In genomic region chr4:53943345-53944085, GRCh38 we compare ENCODE assay signal across 14 cellular contexts.
DNase-seq lines count a peak whose midpoint lies in the region; ATAC-seq and TF ChIP-seq lines count a peak whose summit lies in the region.
"Had no signal": no experiment of that assay in that cellular context is flagged by ENCODE, and none has a peak within 500 bp of the region (broad histone marks: within the 10 kb centered on the region; RNA-seq: fewer than 3 reads in every experiment).

No MANE protein-coding gene starts in this region.

- no peaks in the 10 kb centered on the region for H3K4me1 Mint-ChIP-seq in activated CD4-positive, alpha-beta T cell treated with anti-CD3 and anti-CD28 coated beads for 36 hours
- peaks cover 8% of the 10 kb centered on the region for H3K4me1 Mint-ChIP-seq in activated CD8-positive, alpha-beta T cell treated with anti-CD3 and anti-CD28 coated beads, Interleukin-2, amount 10 ng/mL, durations not matched to agents 7 days and 5 days (ENCODE audit: low read depth)
- H3K4me1 Mint-ChIP-seq in activated T-cell treated with anti-CD3 and anti-CD28 coated beads, Interleukin-2, amount 50 U/mL, for 4 hours (ENCODE audit: low read depth), result no peaks in the 10 kb centered on the region
- H3K4me1 Mint-ChIP-seq: central memory CD8-positive, alpha-beta T cell; T-cell had no signal

- no peaks in the 10 kb centered on the region for H3K9me3 ChIP-seq in A673 (ENCODE audit: low read depth, low read length, poor library complexity, severe bottlenecking)
- peaks cover 0 to 18% (median 11%) of the 10 kb centered on the region in 4 donors for H3K9me3 ChIP-seq in esophagus muscularis mucosa

- no peak overlapping the region for H3K4me3 ChIP-seq in A673 (ENCODE audit: low read depth, low read length, poor library complexity, severe bottlenecking)
- no peak overlapping the region for H3K4me3 ChIP-seq in fibroblast of villous mesenchyme (ENCODE audit: low read depth, low read length)
- H3K4me3 ChIP-seq in esophagus muscularis mucosa, result no peak overlapping the region
- H3K4me3 ChIP-seq: BLaER1 had no signal

- intact Hi-C loops in A673 (cut with micrococcal nuclease; ENCODE audit: unreplicated experiment), result no loop called here
- intact Hi-C loops in activated CD4-positive, alpha-beta T cell treated with anti-CD3 and anti-CD28 coated beads for 36 hours (cut with DNase I, micrococcal nuclease), result no loop called here
- intact Hi-C loops in esophagus muscularis mucosa (cut with DNase I), result no loop called here

- peaks cover 54% of the 10 kb centered on the region for H3K27me3 ChIP-seq in A673 (replicated peaks; ENCODE audit: insufficient read depth, low read depth, low read length, poor library complexity)
- H3K27me3 ChIP-seq in esophagus muscularis mucosa, result peaks cover 0 to 67% (median 10%) of the 10 kb centered on the region in 4 donors
- H3K27me3 ChIP-seq: BLaER1 had no signal

- ATAC-seq in activated CD4-positive, alpha-beta T cell treated with anti-CD3 and anti-CD28 coated beads for 36 hours, result no peak
- ATAC-seq in activated CD8-positive, alpha-beta T cell treated with anti-CD3 and anti-CD28 coated beads, Interleukin-2, amount 10 ng/mL, durations not matched to agents 7 days and 5 days, result no peak
- ATAC-seq in activated T-cell treated with anti-CD3 and anti-CD28 coated beads, Interleukin-2, amount 50 U/mL, for 4 hours, result no peak
- ATAC-seq: activated CD8-positive, alpha-beta memory T cell treated with anti-CD3 and anti-CD28 coated beads, Interleukin-2, amount 10 ng/mL, durations not matched to agents 7 days and 5 days; T-cell had no signal

- no peak for TF ChIP-seq POLR2A in esophagus muscularis mucosa (IDR thresholded peaks at IDR 0.05; ENCODE audit: low read depth)

- peaks cover 3% of the 10 kb centered on the region for H3K27me3 Mint-ChIP-seq in activated CD4-positive, alpha-beta T cell treated with anti-CD3 and anti-CD28 coated beads for 36 hours
- peaks cover 3% of the 10 kb centered on the region for H3K27me3 Mint-ChIP-seq in activated CD8-positive, alpha-beta T cell treated with anti-CD3 and anti-CD28 coated beads, Interleukin-2, amount 10 ng/mL, durations not matched to agents 7 days and 5 days (ENCODE audit: low read depth)
- H3K27me3 Mint-ChIP-seq in activated T-cell treated with anti-CD3 and anti-CD28 coated beads, Interleukin-2, amount 50 U/mL, for 4 hours (ENCODE audit: low read depth), result no peaks in the 10 kb centered on the region
- H3K27me3 Mint-ChIP-seq: central memory CD8-positive, alpha-beta T cell; T-cell had no signal

- CTCF ChIA-PET in A673 (lab: Charles Lee), result no interaction called here
- CTCF ChIA-PET in RWPE1 (lab: Yijun Ruan, JAX), result interaction anchor here (0.9 to 1.2 kb wide), 3 partner anchors 12 to 35 kb away, joined by 4 to 8 read pairs (median 4); no protein-coding TSS in a partner anchor
- CTCF ChIA-PET in activated CD4-positive, alpha-beta T cell treated with anti-CD3 and anti-CD28 coated beads for 36 hours (lab: Charles Lee), result interaction anchor here (0.6 to 1.4 kb wide), 3 partner anchors 11 to 151 kb away, joined by 3 to 4 read pairs (median 4); no protein-coding TSS in a partner anchor
- CTCF ChIA-PET in activated CD8-positive, alpha-beta T cell treated with anti-CD3 and anti-CD28 coated beads, Interleukin-2, amount 10 ng/mL, durations not matched to agents 7 days and 5 days (lab: Charles Lee), result interaction anchor here (1.4 kb wide), 1 partner anchor 290 kb away, joined by 5 read pairs; no protein-coding TSS in a partner anchor

- no peaks in the 10 kb centered on the region for H3K36me3 ChIP-seq in A673 (ENCODE audit: insufficient read depth, low read length, poor library complexity, severe bottlenecking)
- H3K36me3 ChIP-seq in esophagus muscularis mucosa, result no peaks in the 10 kb centered on the region
- H3K36me3 ChIP-seq: BLaER1 had no signal

- TF ChIP-seq EP300 in esophagus muscularis mucosa (IDR thresholded peaks at IDR 0.05), result no peak

- no peak overlapping the region for H3K27ac ChIP-seq in A673 (ENCODE audit: low read depth, low read length, poor library complexity, severe bottlenecking)
- H3K27ac ChIP-seq in RWPE1, result peak overlapping the region; percentile 64
- H3K27ac ChIP-seq in esophagus muscularis mucosa (replicated peaks in 1 of 4), result no peak overlapping the region
- H3K27ac ChIP-seq: BLaER1 had no signal

- POLR2A ChIA-PET in A673 (lab: Charles Lee; ENCODE audit: low non-redundant PET), result no interaction called here
- POLR2A ChIA-PET in RWPE1 (lab: Yijun Ruan, JAX; ENCODE audit: low non-redundant PET), result no interaction called here
- POLR2A ChIA-PET in activated CD4-positive, alpha-beta T cell treated with anti-CD3 and anti-CD28 coated beads for 36 hours (lab: Charles Lee), result no interaction called here
- POLR2A ChIA-PET in activated CD8-positive, alpha-beta T cell treated with anti-CD3 and anti-CD28 coated beads, Interleukin-2, amount 10 ng/mL, durations not matched to agents 7 days and 5 days (lab: Charles Lee), result interaction anchor here (1.5 kb wide), 1 partner anchor 11 kb away, joined by 3 read pairs; no protein-coding TSS in a partner anchor

- H3K27ac Mint-ChIP-seq in activated CD4-positive, alpha-beta T cell treated with anti-CD3 and anti-CD28 coated beads for 36 hours, result no peak overlapping the region
- H3K27ac Mint-ChIP-seq in activated CD8-positive, alpha-beta T cell treated with anti-CD3 and anti-CD28 coated beads, Interleukin-2, amount 10 ng/mL, durations not matched to agents 7 days and 5 days, result no peak overlapping the region
- H3K27ac Mint-ChIP-seq: activated CD8-positive, alpha-beta memory T cell treated with anti-CD3 and anti-CD28 coated beads, Interleukin-2, amount 10 ng/mL, durations not matched to agents 7 days and 5 days; T-cell had no signal

- H3K4me1 ChIP-seq in A673 (ENCODE audit: insufficient read depth, low read length, poor library complexity, severe bottlenecking) (no peaks in the 10 kb centered on the region), esophagus muscularis mucosa (peaks cover 0 to 15% (median 10%) of the 10 kb centered on the region in 4 donors)
- H3K4me1 ChIP-seq: BLaER1 had no signal

- WGBS in esophagus muscularis mucosa, result 39% methylated on average over 2 of the region's 2 CpGs

- H3K9me3 Mint-ChIP-seq in activated CD4-positive, alpha-beta T cell treated with anti-CD3 and anti-CD28 coated beads for 36 hours (ENCODE audit: low read depth), result peaks cover 7% of the 10 kb centered on the region
- no peaks in the 10 kb centered on the region for H3K9me3 Mint-ChIP-seq in activated CD8-positive, alpha-beta T cell treated with anti-CD3 and anti-CD28 coated beads, Interleukin-2, amount 10 ng/mL, durations not matched to agents 7 days and 5 days (ENCODE audit: insufficient read depth)
- peaks cover 5% of the 10 kb centered on the region for H3K9me3 Mint-ChIP-seq in activated T-cell treated with anti-CD3 and anti-CD28 coated beads, Interleukin-2, amount 50 U/mL, for 4 hours
- H3K9me3 Mint-ChIP-seq: central memory CD8-positive, alpha-beta T cell had no signal

- DNase-seq in A673 (ENCODE audit: low spot score) (peak; percentile 84), HT-29 (ENCODE audit: low spot score) (peak; percentile 87), RWPE1 (ENCODE audit: low spot score) (peak; percentile 76), fibroblast of villous mesenchyme (ENCODE audit: low read depth) (peak; percentile 43), esophagus muscularis mucosa (ENCODE audit: extremely low spot score) (no peak)
- DNase-seq in activated CD4-positive, alpha-beta T cell treated with anti-CD3 and anti-CD28 coated beads for 36 hours, result no peak
- DNase-seq in activated CD8-positive, alpha-beta T cell treated with anti-CD3 and anti-CD28 coated beads, Interleukin-2, amount 10 ng/mL, durations not matched to agents 7 days and 5 days, result no peak
- no peak for DNase-seq in activated T-cell treated with anti-CD3 and anti-CD28 coated beads, Interleukin-2, amount 50 U/mL, for 4 hours
- DNase-seq: activated CD8-positive, alpha-beta memory T cell treated with anti-CD3 and anti-CD28 coated beads, Interleukin-2, amount 10 ng/mL, durations not matched to agents 7 days and 5 days; NCI-H187 treated with DMSO at 0.1 percent for 48 hours; nucleus accumbens; T-cell had no signal

- H3K36me3 Mint-ChIP-seq in activated CD4-positive, alpha-beta T cell treated with anti-CD3 and anti-CD28 coated beads for 36 hours (ENCODE audit: low read depth), result no peaks in the 10 kb centered on the region
- H3K36me3 Mint-ChIP-seq in activated CD8-positive, alpha-beta T cell treated with anti-CD3 and anti-CD28 coated beads, Interleukin-2, amount 10 ng/mL, durations not matched to agents 7 days and 5 days (ENCODE audit: low read depth), result peaks cover 2% of the 10 kb centered on the region
- peaks cover 3% of the 10 kb centered on the region for H3K36me3 Mint-ChIP-seq in activated T-cell treated with anti-CD3 and anti-CD28 coated beads, Interleukin-2, amount 50 U/mL, for 4 hours (ENCODE audit: insufficient read depth)
- H3K36me3 Mint-ChIP-seq: activated CD8-positive, alpha-beta memory T cell treated with anti-CD3 and anti-CD28 coated beads, Interleukin-2, amount 10 ng/mL, durations not matched to agents 7 days and 5 days had no signal

- TF ChIP-seq CTCF in A673 (conservative IDR thresholded peaks at IDR 0.05; ENCODE audit: low read depth, low read length) (no peak), RWPE1 (conservative IDR thresholded peaks at IDR 0.05; ENCODE audit: low read depth) (no peak), fibroblast of villous mesenchyme (IDR thresholded peaks at IDR 0.05; ENCODE audit: insufficient read depth, low read depth, low read length) (no peak), esophagus muscularis mucosa (IDR thresholded peaks at IDR 0.05) (no peak)

- no peak overlapping the region for H3K4me3 Mint-ChIP-seq in activated CD4-positive, alpha-beta T cell treated with anti-CD3 and anti-CD28 coated beads for 36 hours
- no peak overlapping the region for H3K4me3 Mint-ChIP-seq in activated CD8-positive, alpha-beta T cell treated with anti-CD3 and anti-CD28 coated beads, Interleukin-2, amount 10 ng/mL, durations not matched to agents 7 days and 5 days
- H3K4me3 Mint-ChIP-seq in activated T-cell treated with anti-CD3 and anti-CD28 coated beads, Interleukin-2, amount 50 U/mL, for 4 hours, result no peak overlapping the region
- H3K4me3 Mint-ChIP-seq: activated CD8-positive, alpha-beta memory T cell treated with anti-CD3 and anti-CD28 coated beads, Interleukin-2, amount 10 ng/mL, durations not matched to agents 7 days and 5 days; central memory CD8-positive, alpha-beta T cell; T-cell had no signal

- BruUV-seq in A673 (replicated peaks; lab: Mats Ljungman, UMichigan), result no TSS peak

Comparison
In these comparisons a context has a peak if more than half of its experiments do, and no peak if none do; other contexts are left out.
1. DNase-seq: peak in A673 (single experiment), HT-29 (single experiment), RWPE1 (single experiment) and fibroblast of villous mesenchyme (single experiment); none in activated CD4-positive, alpha-beta T cell treated with anti-CD3 and anti-CD28 coated beads for 36 hours (single experiment), esophagus muscularis mucosa (single experiment), activated CD8-positive, alpha-beta T cell treated with anti-CD3 and anti-CD28 coated beads, Interleukin-2, amount 10 ng/mL, durations not matched to agents 7 days and 5 days (single experiment) and activated T-cell treated with anti-CD3 and anti-CD28 coated beads, Interleukin-2, amount 50 U/mL, for 4 hours (single experiment).